In the genomic region with DNA sequence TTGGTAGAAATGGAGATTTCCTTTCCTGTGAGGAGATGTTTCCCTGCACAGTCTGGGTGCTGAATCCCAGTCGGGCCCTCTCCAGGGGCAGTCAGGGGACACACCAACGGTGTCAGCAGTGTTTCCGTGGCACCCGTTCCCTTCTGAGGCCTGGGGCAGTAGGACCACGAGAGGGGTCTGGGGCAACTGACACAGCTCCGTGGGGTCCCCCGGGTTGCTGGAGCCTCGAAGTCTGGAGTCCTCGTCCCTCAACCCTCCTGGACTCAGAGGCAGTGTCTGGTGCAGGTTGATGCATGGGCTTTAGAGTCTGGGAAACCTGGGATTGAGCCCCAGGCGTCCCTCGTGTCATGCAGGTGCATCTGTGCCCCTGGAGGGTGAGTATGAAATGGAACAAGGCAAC, we compare ENCODE assay signal across 23 cellular contexts.
"Had no signal": no experiment of that assay in that cellular context is flagged by ENCODE, and none has a peak within 500 bp of the region (broad histone marks: within the 10 kb centered on the region; RNA-seq: fewer than 3 reads in every experiment).

No MANE protein-coding gene starts in this region.

- H3K27me3 ChIP-seq: ascending aorta, brain microvascular endothelial cell, colonic mucosa, dorsolateral prefrontal cortex, hepatocyte, thyroid gland, vagina had no signal

- H3K4me2 ChIP-seq: hepatocyte had no signal

- H3K4me3 ChIP-seq: ascending aorta, colonic mucosa, dorsolateral prefrontal cortex, esophagus muscularis mucosa, hepatocyte, left lung, thyroid gland, vagina had no signal

- H3K36me3 Mint-ChIP-seq: activated naive CD4-positive, alpha-beta T cell treated with anti-CD3 and anti-CD28 coated beads, Interleukin-2, amount 10 ng/mL, durations not matched to agents 7 days and 5 days; immature natural killer cell had no signal

- FAIRE-seq: frontal cortex had no signal

- H3K27ac ChIP-seq: ascending aorta, brain microvascular endothelial cell, colonic mucosa, dorsolateral prefrontal cortex, esophagus muscularis mucosa, hepatocyte, left lung, thyroid gland, vagina had no signal

- H3K9me3 ChIP-seq: ascending aorta, colonic mucosa, esophagus muscularis mucosa, left lung, thyroid gland, vagina had no signal

- H3K4me1 ChIP-seq: ascending aorta, colonic mucosa, esophagus muscularis mucosa, left lung, vagina had no signal

- H2AFZ ChIP-seq: hepatocyte had no signal

- H3K27me3 Mint-ChIP-seq: activated naive CD4-positive, alpha-beta T cell treated with anti-CD3 and anti-CD28 coated beads, Interleukin-2, amount 10 ng/mL, durations not matched to agents 7 days and 5 days had no signal

- H3K9me3 Mint-ChIP-seq: activated naive CD4-positive, alpha-beta T cell treated with anti-CD3 and anti-CD28 coated beads, Interleukin-2, amount 10 ng/mL, durations not matched to agents 7 days and 5 days; effector memory CD8-positive, alpha-beta T cell; immature natural killer cell; nephron had no signal

- H3K4me3 Mint-ChIP-seq: activated CD4-positive, alpha-beta T cell treated with anti-CD3 and anti-CD28 coated beads for 36 hours; activated naive CD4-positive, alpha-beta T cell treated with anti-CD3 and anti-CD28 coated beads, Interleukin-2, amount 10 ng/mL, durations not matched to agents 7 days and 5 days; effector memory CD8-positive, alpha-beta T cell; immature natural killer cell; nephron had no signal

- DNase-seq: activated CD4-positive, alpha-beta T cell treated with anti-CD3 and anti-CD28 coated beads for 36 hours; activated CD4-positive, alpha-beta T cell treated with anti-CD3 and anti-CD28 coated beads, Interleukin-2, amount 50 U/mL, for 48 hours; activated naive CD4-positive, alpha-beta T cell treated with anti-CD3 and anti-CD28 coated beads, Interleukin-2, amount 10 ng/mL, durations not matched to agents 7 days and 5 days; activated T-cell treated with anti-CD3 and anti-CD28 coated beads, Interleukin-2, amount 50 U/mL, for 48 hours; brain microvascular endothelial cell; central memory CD4-positive, alpha-beta T cell; colonic mucosa; effector memory CD8-positive, alpha-beta T cell; glutamatergic neuron; immature natural killer cell; kidney glomerular epithelial cell; stimulated activated CD4-positive, alpha-beta T cell treated with anti-CD3 and anti-CD28 coated beads, Interleukin-4, amount 100 ng/mL, for 4 hours; stimulated activated naive CD8-positive, alpha-beta T cell treated with anti-CD3 and anti-CD28 coated beads, Interleukin-15, Interleukin-2, amounts not matched to agents 100 U/mL and 50 U/mL, for 24 hours; T-helper 9 cell; thyroid gland had no signal

- H3K36me3 ChIP-seq: ascending aorta, brain microvascular endothelial cell, colonic mucosa, esophagus muscularis mucosa, left lung, thyroid gland, vagina had no signal

- ATAC-seq: activated CD4-positive, alpha-beta T cell treated with anti-CD3 and anti-CD28 coated beads for 36 hours; effector memory CD8-positive, alpha-beta T cell; left lung; stimulated activated naive CD8-positive, alpha-beta T cell treated with anti-CD3 and anti-CD28 coated beads, Interleukin-15, Interleukin-2, amounts not matched to agents 100 U/mL and 50 U/mL, for 24 hours had no signal

- H3K4me1 Mint-ChIP-seq: activated CD4-positive, alpha-beta T cell treated with anti-CD3 and anti-CD28 coated beads for 36 hours; activated naive CD4-positive, alpha-beta T cell treated with anti-CD3 and anti-CD28 coated beads, Interleukin-2, amount 10 ng/mL, durations not matched to agents 7 days and 5 days; immature natural killer cell; nephron had no signal

- H3K27ac Mint-ChIP-seq: activated CD4-positive, alpha-beta T cell treated with anti-CD3 and anti-CD28 coated beads for 36 hours; activated naive CD4-positive, alpha-beta T cell treated with anti-CD3 and anti-CD28 coated beads, Interleukin-2, amount 10 ng/mL, durations not matched to agents 7 days and 5 days; effector memory CD8-positive, alpha-beta T cell; immature natural killer cell; nephron had no signal
